In the genomic region with DNA sequence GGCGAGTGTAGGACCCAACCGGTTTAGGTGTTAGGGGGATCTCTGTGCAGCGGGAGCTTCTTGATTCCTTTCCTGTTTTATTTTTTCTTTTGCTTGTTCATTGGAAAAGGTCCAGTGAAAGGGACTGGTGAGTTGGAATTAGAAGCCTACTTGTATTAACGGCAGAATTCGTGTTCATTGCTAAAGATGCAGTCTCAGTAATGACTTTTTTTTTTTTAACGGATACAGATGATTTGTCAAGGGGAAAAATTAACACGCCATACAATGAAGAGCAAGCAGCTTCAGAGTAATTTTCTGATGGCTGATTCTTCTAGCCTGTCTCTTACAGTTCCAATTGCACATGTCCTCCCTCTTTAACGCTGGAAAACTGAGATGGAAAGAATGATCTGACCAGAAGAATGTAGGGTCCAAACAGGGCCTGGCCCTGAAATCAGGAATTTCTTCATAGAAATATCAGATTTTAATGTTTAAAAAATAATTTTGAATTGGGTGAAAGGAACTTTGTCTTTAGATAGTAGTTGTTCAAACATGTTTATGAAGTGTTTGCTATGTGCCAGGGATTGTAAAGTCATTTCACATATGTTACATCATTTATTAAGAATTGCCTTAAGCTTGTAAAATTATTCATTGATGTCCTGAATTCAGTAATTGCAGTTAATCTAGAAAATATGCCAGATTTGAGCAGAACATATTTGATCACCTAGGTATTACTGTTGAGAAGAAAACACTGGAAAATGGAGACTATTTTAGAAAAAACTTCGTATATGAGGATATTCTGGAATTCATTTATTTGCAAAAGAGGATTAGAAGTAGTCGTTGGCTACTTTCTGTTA, we compare ENCODE assay signal across 8 cellular contexts. TPM values are rescaled to one million over a fixed set of nuclear protein-coding genes. Genes with fewer than 3 reads are reported as not detected.
DNase-seq lines count a peak whose midpoint lies in the region; ATAC-seq, FAIRE-seq and TF ChIP-seq lines count a peak whose summit lies in the region.

No MANE protein-coding gene starts in this region.

- peak; percentile 49 for FAIRE-seq in GM19239 (lab: Jason Lieb, UNC)

- peak overlapping the region; percentile 74 for H3K9ac ChIP-seq in NT2/D1 (ENCODE audit: insufficient read length, low read depth)
- H3K9ac ChIP-seq in colonic mucosa (ENCODE audit: low read depth in 2 of 2, low read length in 2 of 2), result peak overlapping the region; percentile 63 to 99

- H3K27me3 ChIP-seq in NT2/D1 (ENCODE audit: insufficient read depth, insufficient read length) (no peaks in the 10 kb centered on the region), colonic mucosa (no peaks in the 10 kb centered on the region), mononuclear cell (ENCODE audit: insufficient read depth, low read length) (no peaks in the 10 kb centered on the region)

- DNase-seq in GM19239 (ENCODE audit: insufficient read length, low spot score) (no peak), NT2/D1 (ENCODE audit: low read depth, low spot score) (no peak), colonic mucosa (no peak), SHP77 treated with DMSO at 0.1 percent for 48 hours (lab: John Stamatoyannopoulos, UW) (no peak)

- H3K4me1 ChIP-seq in NT2/D1 (ENCODE audit: insufficient read depth, insufficient read length), result no peaks in the 10 kb centered on the region
- H3K4me1 ChIP-seq in colonic mucosa, result peaks cover 6% of the 10 kb centered on the region
- peaks cover 40% of the 10 kb centered on the region for H3K4me1 ChIP-seq in mononuclear cell (ENCODE audit: insufficient read depth, low read length)

- H3K36me3 ChIP-seq in NT2/D1 (ENCODE audit: insufficient read depth, insufficient read length, low read length), result no peaks in the 10 kb centered on the region
- H3K36me3 ChIP-seq in colonic mucosa, result no peaks in the 10 kb centered on the region

- H3K27ac ChIP-seq in colonic mucosa, result peak overlapping the region; percentile 84

- ATAC-seq in esophagus mucosa (no peak), GM21390 (IDR thresholded peaks at IDR 0.05; ENCODE audit: unreplicated experiment) (no peak), GM21528 (IDR thresholded peaks at IDR 0.05; ENCODE audit: low FRiP score, unreplicated experiment) (no peak)

- no peak for TF ChIP-seq CTCF in colonic mucosa (IDR thresholded peaks at IDR 0.05)

- intact Hi-C loops in colonic mucosa (cut with DNase I), result no loop called here

- H3K4me3 ChIP-seq in NT2/D1 (ENCODE audit: insufficient read length, low read depth) (peak overlapping the region; percentile 61), colonic mucosa (peak overlapping the region; percentile 63), mononuclear cell (ENCODE audit: low read length) (peak overlapping the region; percentile 78)

- H3K9me3 ChIP-seq in NT2/D1 (ENCODE audit: insufficient read depth, low read length) (no peaks in the 10 kb centered on the region), colonic mucosa (no peaks in the 10 kb centered on the region), mononuclear cell (ENCODE audit: low read depth, low read length) (no peaks in the 10 kb centered on the region)

RNA-seq across cellular contexts. Expression of a gene that starts 1.4 kb away (rescaled TPM):
- total RNA-seq in colonic mucosa, result 10 to 100 TPM; 47.5 to 71.9 TPM
- 88.9 TPM for total RNA-seq in mononuclear cell
- 83.9 TPM for total RNA-seq in esophagus mucosa

RNA-seq across cellular contexts. Expression of a gene that starts 48.9 kb away (rescaled TPM):
- total RNA-seq in colonic mucosa (10 to 100 TPM; 23.6 to 29.3 TPM), mononuclear cell (7.7 TPM), esophagus mucosa (16.8 TPM)
